In genomic region chr1:156291226-156292061, GRCh38 we compare ENCODE assay signal across 6 cellular contexts. TPM values are rescaled to one million over a fixed set of nuclear protein-coding genes. Genes with fewer than 3 reads are reported as not detected.
DNase-seq lines count a peak whose midpoint lies in the region; ATAC-seq, FAIRE-seq and TF ChIP-seq lines count a peak whose summit lies in the region.

No MANE protein-coding gene starts in this region.

- no peak for TF ChIP-seq CTCF in D721Med (IDR thresholded peaks at IDR 0.05; ENCODE audit: insufficient read depth, missing control alignments)

- DNase-seq in D721Med (ENCODE audit: insufficient read length, low spot score), result peak; percentile 87
- peak; percentile 24 for DNase-seq in NCI-H1048 (lab: John Stamatoyannopoulos, UW)
- DNase-seq in dermis microvascular lymphatic vessel endothelial cell (ENCODE audit: low read depth in 2 of 2), result peak; percentile 36 to 78
- peak; percentile 89 for DNase-seq in mucosa of gallbladder (ENCODE audit: low spot score)
- no peak for DNase-seq in NCI-H2171 treated with DMSO at 0.1 percent for 48 hours (lab: John Stamatoyannopoulos, UW)

- FAIRE-seq in D721Med (lab: Jason Lieb, UNC), result no peak

- ATAC-seq in HG02852 (IDR thresholded peaks at IDR 0.05; ENCODE audit: unreplicated experiment), result no peak

RNA-seq across cellular contexts. Expression of gene GLMP, which starts 4.0 kb away (rescaled TPM):
- total RNA-seq in dermis microvascular lymphatic vessel endothelial cell, result 52.4 and 80.7 TPM in 2 replicates
- 67.1 TPM for total RNA-seq in mucosa of gallbladder

RNA-seq across cellular contexts. Expression of gene TMEM79, which starts 7.3 kb away (rescaled TPM):
- total RNA-seq in dermis microvascular lymphatic vessel endothelial cell (0.51 and 0.90 TPM in 2 replicates), mucosa of gallbladder (9.6 TPM)

RNA-seq across cellular contexts. Expression of gene VHLL, which starts 7.7 kb away (rescaled TPM):
- total RNA-seq in dermis microvascular lymphatic vessel endothelial cell (0.13 TPM in 2 replicates), mucosa of gallbladder (not detected)

RNA-seq across cellular contexts. Expression of gene SMG5, which starts 8.8 kb away (rescaled TPM):
- 36.6 and 58.9 TPM in 2 replicates for total RNA-seq in dermis microvascular lymphatic vessel endothelial cell
- total RNA-seq in mucosa of gallbladder, result 107 TPM

RNA-seq across cellular contexts. Expression of gene PAQR6, which starts 43.6 kb away (rescaled TPM):
- 0.38 and 0.39 TPM in 2 replicates for total RNA-seq in dermis microvascular lymphatic vessel endothelial cell
- total RNA-seq in mucosa of gallbladder, result 7.6 TPM
